Comparison of ENCODE assay signal across 32 cellular contexts in genomic region chr3:189490749-189491148, GRCh38.
A peak's percentile ranks its signal among the peaks of the same experiment; 100 is the strongest.
DNase-seq lines count a peak whose midpoint lies in the region; ATAC-seq and TF ChIP-seq lines count a peak whose summit lies in the region.
"Had no signal": no experiment of that assay in that cellular context is flagged by ENCODE, and none has a peak within 500 bp of the region (broad histone marks: within the 10 kb centered on the region; RNA-seq: fewer than 3 reads in every experiment).

No MANE protein-coding gene starts in this region.

- intact Hi-C loops in transverse colon (cut with DNase I; ENCODE audit: low total_unique reads), result no loop called here
- intact Hi-C loops in colonic mucosa (cut with DNase I), result no loop called here

- TF ChIP-seq EP300 in transverse colon (IDR thresholded peaks at IDR 0.05; ENCODE audit: low read depth), result no peak

- H3K9me3 ChIP-seq in RWPE2 (ENCODE audit: severe bottlenecking), result no peaks in the 10 kb centered on the region
- H3K9me3 ChIP-seq in transverse colon, result no peaks in the 10 kb centered on the region
- no peaks in the 10 kb centered on the region for H3K9me3 ChIP-seq in colonic mucosa
- H3K9me3 ChIP-seq: esophagus muscularis mucosa, HAP-1, right atrium auricular region, thyroid gland, vagina had no signal

- TF ChIP-seq POLR2A in transverse colon (IDR thresholded peaks at IDR 0.05), result no peak

- no peak overlapping the region for H3K4me3 ChIP-seq in RWPE2 (ENCODE audit: severe bottlenecking)
- no peak overlapping the region for H3K4me3 ChIP-seq in transverse colon
- no peak overlapping the region for H3K4me3 ChIP-seq in colonic mucosa
- H3K4me3 ChIP-seq: esophagus muscularis mucosa, HAP-1, right atrium auricular region, thyroid gland, vagina had no signal

- TF ChIP-seq CTCF in RWPE2 (IDR thresholded peaks at IDR 0.05; ENCODE audit: poor library complexity, severe bottlenecking) (no peak), transverse colon (IDR thresholded peaks at IDR 0.05) (no peak), colonic mucosa (IDR thresholded peaks at IDR 0.05) (no peak)

- 27 to 35% methylated on average over 3 of the region's 3 CpGs for WGBS in transverse colon (ENCODE audit: low coverage in 1 of 2), 2 donors

- H3K27ac ChIP-seq in RWPE2 (ENCODE audit: poor library complexity, severe bottlenecking) (peak overlapping the region; percentile 88), transverse colon (no peak overlapping the region), colonic mucosa (no peak overlapping the region)
- H3K27ac ChIP-seq: esophagus muscularis mucosa, right atrium auricular region, thyroid gland, vagina had no signal

- H3K9ac ChIP-seq in colonic mucosa (ENCODE audit: low read depth in 2 of 2, low read length in 2 of 2), result no peak overlapping the region

- H3K36me3 ChIP-seq in RWPE2 (ENCODE audit: low read depth) (no peaks in the 10 kb centered on the region), transverse colon (no peaks in the 10 kb centered on the region), colonic mucosa (no peaks in the 10 kb centered on the region)
- H3K36me3 ChIP-seq: esophagus muscularis mucosa, HAP-1, right atrium auricular region, thyroid gland, vagina had no signal

- in situ Hi-C loops in transverse colon (cut with MboI; ENCODE audit: low pct_ligation_motif_present in 1 of 4, low pct_unique_long_range_greater_than_20kb in 1 of 4, low sequenced_read_pairs in 3 of 4), result no loop called here

- no peaks in the 10 kb centered on the region for H3K27me3 ChIP-seq in RWPE2 (ENCODE audit: insufficient read depth, poor library complexity, severe bottlenecking)
- no peaks in the 10 kb centered on the region for H3K27me3 ChIP-seq in transverse colon
- no peaks in the 10 kb centered on the region for H3K27me3 ChIP-seq in colonic mucosa
- H3K27me3 ChIP-seq: esophagus muscularis mucosa, right atrium auricular region, thyroid gland, vagina had no signal

- peaks cover 31% of the 10 kb centered on the region for H3K4me1 ChIP-seq in RWPE2 (ENCODE audit: insufficient read depth, poor library complexity, severe bottlenecking)
- H3K4me1 ChIP-seq in transverse colon, result peaks cover 0 to 9% (median 0%) of the 10 kb centered on the region in 4 donors
- no peaks in the 10 kb centered on the region for H3K4me1 ChIP-seq in colonic mucosa
- H3K4me1 ChIP-seq: esophagus muscularis mucosa, HAP-1, right atrium auricular region had no signal

- ATAC-seq in RWPE2 (ENCODE audit: low read depth) (peak; percentile 55), GM21825 (IDR thresholded peaks at IDR 0.05; ENCODE audit: unreplicated experiment) (no peak)
- ATAC-seq: activated CD4-positive, CD25-positive, alpha-beta regulatory T cell treated with anti-CD3 and anti-CD28 coated beads, Interleukin-2, amount 50 U/mL, for 24 hours; activated naive CD8-positive, alpha-beta T cell treated with anti-CD3 and anti-CD28 coated beads, Interleukin-2, amount 50 U/mL, for 24 hours; activated T-cell treated with anti-CD3 and anti-CD28 coated beads, Interleukin-2, amount 50 U/mL, for 72 hours; left ventricle myocardium superior had no signal

- peak; percentile 10 for DNase-seq in H4 (ENCODE audit: low spot score)
- DNase-seq in RWPE2 (ENCODE audit: low spot score), result no peak
- DNase-seq in fibroblast of peridontal ligament (ENCODE audit: extremely low read depth), result peak; percentile 41
- peak; percentile 45 for DNase-seq in transverse colon
- no peak for DNase-seq in colonic mucosa
- no peak for DNase-seq in COLO668 (lab: John Stamatoyannopoulos, UW; ENCODE audit: unreplicated experiment)
- DNase-seq: activated CD4-positive, alpha-beta T cell treated with anti-CD3 and anti-CD28 coated beads, Interleukin-2, amount 50 U/mL, for 4 hours; activated naive CD4-positive, alpha-beta T cell; activated naive CD8-positive, alpha-beta T cell treated with anti-CD3 and anti-CD28 coated beads, Interleukin-2, amount 50 U/mL, for 24 hours; activated T-cell treated with anti-CD3 and anti-CD28 coated beads, Interleukin-2, amount 50 U/mL, for 72 hours; C1 segment of cervical spinal cord; caudate nucleus; COR-L47; cortex of kidney; DMS53; effector memory CD4-positive, alpha-beta T cell; islet precursor cell; Karpas-422; left ventricle myocardium superior; mesendoderm; MV-4-11; NCI-H1436 treated with DMSO at 0.1 percent for 48 hours; NCI-H748 treated with DMSO at 0.1 percent for 48 hours; stimulated activated CD4-positive, alpha-beta T cell treated with anti-CD3 and anti-CD28 coated beads, Interleukin-2, amount 100 ng/mL, for 24 hours; stimulated activated CD8-positive, alpha-beta memory T cell treated with anti-CD3 and anti-CD28 coated beads, Interleukin-4, amount 100 ng/mL, for 48 hours had no signal

Comparison
In these comparisons a context has a peak if more than half of its experiments do, and no peak if none do; other contexts are left out.
1. DNase-seq: peak in H4 (single experiment), fibroblast of peridontal ligament (single experiment) and transverse colon (single experiment); none in RWPE2 (single experiment), colonic mucosa (single experiment) and COLO668 (single experiment).